1 cellular context compared by ENCODE assay signal in the genomic region with DNA sequence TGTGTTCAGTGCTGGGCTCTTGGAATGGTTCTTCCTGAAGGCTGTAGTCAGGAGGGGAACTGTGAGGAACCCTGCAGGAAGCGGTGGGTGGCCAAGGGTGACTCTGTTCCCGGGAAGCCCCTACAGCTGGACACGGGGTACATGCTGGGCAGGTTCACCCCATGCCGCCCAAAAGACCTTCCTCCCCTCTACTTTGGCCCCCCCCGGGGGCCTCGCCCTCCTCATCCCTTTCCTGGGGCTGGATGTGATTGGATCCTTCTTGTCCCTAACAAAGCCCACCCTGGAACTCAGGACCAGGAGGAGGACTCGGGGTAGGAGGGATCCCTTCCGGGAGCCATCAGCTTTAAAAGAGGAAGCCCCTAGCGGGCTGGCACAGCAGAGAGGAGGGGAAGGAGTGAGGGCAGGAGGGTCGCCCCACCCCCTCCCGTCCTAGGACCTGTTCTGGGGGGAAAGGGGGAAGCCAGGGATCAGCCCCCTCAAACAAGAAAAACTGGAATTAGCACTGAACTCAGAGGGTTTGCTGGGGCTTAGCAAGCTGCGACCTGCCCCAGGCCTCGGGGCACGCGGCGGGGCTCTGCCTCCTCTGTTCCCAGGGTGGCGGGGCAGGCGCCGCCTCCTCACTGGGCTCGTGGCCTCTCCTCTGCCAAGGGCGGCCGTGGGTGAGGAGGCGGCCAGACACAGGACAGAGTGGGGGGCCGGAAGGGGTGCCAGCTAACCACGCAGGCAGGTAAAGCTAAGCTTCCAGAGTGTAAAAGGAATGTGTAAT.
TF ChIP-seq lines count a peak whose summit lies in the region.

No MANE protein-coding gene starts in this region.

TF ChIP-seq in HepG2, 621 proteins besides CTCF, POLR2A, EP300 and RAD21 (continued from another document):
- TF ChIP-seq ZBTB43 (CRISPR knock-in tag; conservative IDR thresholded peaks at IDR 0.05), result 0 out of 2 replicates have a peak, but pooled peaks have one; percentile 11
- 0 out of 2 replicates have a peak, but pooled peaks have one; percentile 31 for TF ChIP-seq TARDBP (CRISPR knock-in tag; IDR thresholded peaks at IDR 0.05)
- 0 out of 2 replicates have a peak, but pooled peaks have one; percentile 8 for TF ChIP-seq POGK (CRISPR knock-in tag; conservative IDR thresholded peaks at IDR 0.05)
- 0 out of 2 replicates have a peak, but pooled peaks have one; percentile 37 for TF ChIP-seq SRY (CRISPR knock-in tag; IDR thresholded peaks at IDR 0.05)
- TF ChIP-seq ZMAT3 (CRISPR knock-in tag; conservative IDR thresholded peaks at IDR 0.05), result peak; percentile 23; the same call in 1 of the 2 replicates
- 0 out of 2 replicates have a peak, but pooled peaks have one; percentile 6 for TF ChIP-seq ZMYM4 (CRISPR knock-in tag; IDR thresholded peaks at IDR 0.05)
- no peak for TF ChIP-seq FOXA3 (CRISPR knock-in tag; IDR thresholded peaks at IDR 0.05)
- TF ChIP-seq ZNF788 (CRISPR knock-in tag; IDR thresholded peaks at IDR 0.05; ENCODE audit: borderline replicate concordance), result 0 out of 2 replicates have a peak, but pooled peaks have one; percentile 10
- TF ChIP-seq ZBTB10 (CRISPR knock-in tag; IDR thresholded peaks at IDR 0.05; ENCODE audit: borderline replicate concordance), result 0 out of 2 replicates have a peak, but pooled peaks have one; percentile 7
- TF ChIP-seq ZNF263 (CRISPR knock-in tag; IDR thresholded peaks at IDR 0.05), result peak; percentile 91
- TF ChIP-seq ZNF430 (CRISPR knock-in tag; IDR thresholded peaks at IDR 0.05), result 0 out of 2 replicates have a peak, but pooled peaks have one; percentile 14
- no peak for TF ChIP-seq GTF3A (CRISPR knock-in tag; conservative IDR thresholded peaks at IDR 0.05)
- TF ChIP-seq, protein P1, sequence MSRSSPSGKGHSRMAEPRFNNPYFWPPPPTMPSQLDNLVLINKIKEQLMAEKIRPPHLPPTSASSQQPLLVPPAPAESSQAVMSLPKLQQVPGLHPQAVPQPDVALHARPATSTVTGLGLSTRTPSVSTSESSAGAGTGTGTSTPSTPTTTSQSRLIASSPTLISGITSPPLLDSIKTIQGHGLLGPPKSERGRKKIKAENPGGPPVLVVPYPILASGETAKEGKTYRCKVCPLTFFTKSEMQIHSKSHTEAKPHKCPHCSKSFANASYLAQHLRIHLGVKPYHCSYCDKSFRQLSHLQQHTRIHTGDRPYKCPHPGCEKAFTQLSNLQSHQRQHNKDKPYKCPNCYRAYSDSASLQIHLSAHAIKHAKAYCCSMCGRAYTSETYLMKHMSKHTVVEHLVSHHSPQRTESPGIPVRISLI (CRISPR knock-in tag; IDR thresholded peaks at IDR 0.05; ENCODE audit: borderline replicate concordance), result 0 out of 2 replicates have a peak, but pooled peaks have one; percentile 26
- 0 out of 2 replicates have a peak, but pooled peaks have one; percentile 12 for TF ChIP-seq RARA (CRISPR knock-in tag; IDR thresholded peaks at IDR 0.05)
- peak; percentile 58; the same call in 1 of the 2 replicates for TF ChIP-seq KDM2A (CRISPR knock-in tag; IDR thresholded peaks at IDR 0.05; ENCODE audit: borderline replicate concordance, low read depth)
- TF ChIP-seq ZFP91 (CRISPR knock-in tag; IDR thresholded peaks at IDR 0.05; ENCODE audit: borderline replicate concordance), result 0 out of 2 replicates have a peak, but pooled peaks have one; percentile 2
- TF ChIP-seq, protein P2, sequence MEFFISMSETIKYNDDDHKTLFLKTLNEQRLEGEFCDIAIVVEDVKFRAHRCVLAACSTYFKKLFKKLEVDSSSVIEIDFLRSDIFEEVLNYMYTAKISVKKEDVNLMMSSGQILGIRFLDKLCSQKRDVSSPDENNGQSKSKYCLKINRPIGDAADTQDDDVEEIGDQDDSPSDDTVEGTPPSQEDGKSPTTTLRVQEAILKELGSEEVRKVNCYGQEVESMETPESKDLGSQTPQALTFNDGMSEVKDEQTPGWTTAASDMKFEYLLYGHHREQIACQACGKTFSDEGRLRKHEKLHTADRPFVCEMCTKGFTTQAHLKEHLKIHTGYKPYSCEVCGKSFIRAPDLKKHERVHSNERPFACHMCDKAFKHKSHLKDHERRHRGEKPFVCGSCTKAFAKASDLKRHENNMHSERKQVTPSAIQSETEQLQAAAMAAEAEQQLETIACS (CRISPR knock-in tag; IDR thresholded peaks at IDR 0.05), result no peak
- peak; percentile 42 for TF ChIP-seq HNRNPLL (IDR thresholded peaks at IDR 0.05; ENCODE audit: low read depth, low read length, poor library complexity, severe bottlenecking)
- no peak for TF ChIP-seq MAF1 (CRISPR knock-in tag; IDR thresholded peaks at IDR 0.05; ENCODE audit: borderline replicate concordance)
- no peak for TF ChIP-seq BRF2 (CRISPR knock-in tag; IDR thresholded peaks at IDR 0.05)
- TF ChIP-seq ARNT (IDR thresholded peaks at IDR 0.05), result no peak
